In genomic region chr5:41212935-41213334, GRCh38 we compare ENCODE assay signal across 28 cellular contexts. TPM values are rescaled to one million over a fixed set of nuclear protein-coding genes. Genes with fewer than 3 reads are reported as not detected.
"Had no signal": no experiment of that assay in that cellular context is flagged by ENCODE, and none has a peak within 500 bp of the region (broad histone marks: within the 10 kb centered on the region; RNA-seq: fewer than 3 reads in every experiment).

No MANE protein-coding gene starts in this region.

- H3K27me3 Mint-ChIP-seq: activated B cell treated with CpG ODN at 0.5 μM for 24 hours; activated CD4-positive, alpha-beta T cell treated with anti-CD3 and anti-CD28 coated beads, Interleukin-2, amount 10 ng/mL, durations not matched to agents 24 days and 14 days; activated CD8-positive, alpha-beta memory T cell treated with anti-CD3 and anti-CD28 coated beads, Interleukin-2, amount 10 ng/mL, durations not matched to agents 7 days and 5 days; activated naive CD8-positive, alpha-beta T cell treated with anti-CD3 and anti-CD28 coated beads, Interleukin-2, amount 50 U/mL, for 24 hours had no signal

- ATAC-seq: activated CD8-positive, alpha-beta memory T cell treated with anti-CD3 and anti-CD28 coated beads, Interleukin-2, amount 10 ng/mL, durations not matched to agents 7 days and 5 days; activated naive CD4-positive, alpha-beta T cell treated with anti-CD3 and anti-CD28 coated beads, Interleukin-2, amount 50 U/mL, for 72 hours; activated naive CD8-positive, alpha-beta T cell treated with anti-CD3 and anti-CD28 coated beads, Interleukin-2, amount 50 U/mL, for 24 hours; activated T-cell treated with anti-CD3 and anti-CD28 coated beads, Interleukin-2, amount 50 U/mL, for 4 hours; Panc1 had no signal

- H3K27me3 ChIP-seq: brain microvascular endothelial cell, MG63 had no signal

- H3K36me3 Mint-ChIP-seq: activated CD8-positive, alpha-beta memory T cell treated with anti-CD3 and anti-CD28 coated beads, Interleukin-2, amount 10 ng/mL, durations not matched to agents 7 days and 5 days; activated naive CD4-positive, alpha-beta T cell treated with anti-CD3 and anti-CD28 coated beads, Interleukin-2, amount 50 U/mL, for 72 hours had no signal

- H3K36me3 ChIP-seq: brain microvascular endothelial cell, MG63 had no signal

- H3K4me1 Mint-ChIP-seq: activated B cell treated with CpG ODN at 0.5 μM for 24 hours; activated CD4-positive, alpha-beta T cell treated with anti-CD3 and anti-CD28 coated beads, Interleukin-2, amount 10 ng/mL, durations not matched to agents 24 days and 14 days; activated CD8-positive, alpha-beta memory T cell treated with anti-CD3 and anti-CD28 coated beads, Interleukin-2, amount 10 ng/mL, durations not matched to agents 7 days and 5 days; activated naive CD8-positive, alpha-beta T cell treated with anti-CD3 and anti-CD28 coated beads, Interleukin-2, amount 50 U/mL, for 24 hours had no signal

- H3K9me3 ChIP-seq: MG63 had no signal

- DNase-seq: activated B cell treated with CpG ODN at 0.5 μM for 24 hours; activated CD4-positive, alpha-beta T cell treated with anti-CD3 and anti-CD28 coated beads for 1 hour; activated CD4-positive, alpha-beta T cell treated with anti-CD3 and anti-CD28 coated beads, Interleukin-2, amount 10 ng/mL, durations not matched to agents 24 days and 14 days; activated CD4-positive, alpha-beta T cell treated with anti-CD3 and anti-CD28 coated beads, Interleukin-2, amount 50 U/mL, for 48 hours; activated CD8-positive, alpha-beta memory T cell treated with anti-CD3 and anti-CD28 coated beads, Interleukin-2, amount 10 ng/mL, durations not matched to agents 7 days and 5 days; activated effector memory CD4-positive, alpha-beta T cell treated with anti-CD3 and anti-CD28 coated beads, Interleukin-2, amount 50 U/mL, for 16 hours; activated naive CD4-positive, alpha-beta T cell treated with Interleukin-2 at 50 U/mL for 16 hours; activated naive CD8-positive, alpha-beta T cell treated with anti-CD3 and anti-CD28 coated beads, Interleukin-2, amount 50 U/mL, for 24 hours; activated T-cell treated with anti-CD3 and anti-CD28 coated beads, Interleukin-2, amount 50 U/mL, for 4 hours; amygdala; brain microvascular endothelial cell; MG63; MV-4-11; NCI-H1105 treated with DMSO at 0.1 percent for 48 hours; NCI-H1436 treated with DMSO at 0.1 percent for 48 hours; NCI-H187; NCI-H2081; NCI-H510A treated with DMSO at 0.1 percent for 48 hours; NCI-H69; NK-92 treated with Interleukin-12 subunit alpha and Interleukin-12 subunit beta, amount 100 ng/mL, for 24 hours; OCI-M1; SHP77 treated with DMSO at 0.1 percent for 48 hours had no signal

- H3K4me3 Mint-ChIP-seq: activated B cell treated with CpG ODN at 0.5 μM for 24 hours; activated CD4-positive, alpha-beta T cell treated with anti-CD3 and anti-CD28 coated beads, Interleukin-2, amount 10 ng/mL, durations not matched to agents 24 days and 14 days; activated CD8-positive, alpha-beta memory T cell treated with anti-CD3 and anti-CD28 coated beads, Interleukin-2, amount 10 ng/mL, durations not matched to agents 7 days and 5 days; activated naive CD8-positive, alpha-beta T cell treated with anti-CD3 and anti-CD28 coated beads, Interleukin-2, amount 50 U/mL, for 24 hours; activated T-cell treated with anti-CD3 and anti-CD28 coated beads, Interleukin-2, amount 50 U/mL, for 4 hours; T-helper 1 cell treated with Interleukin-12 subunit alpha and Interleukin-12 subunit beta and Interleukin-4 antibody, amounts not matched to agents 30 μg/mL and 1 μg/mL, for 36 hours had no signal

- H3K4me3 ChIP-seq: MG63 had no signal

- H3K9me3 Mint-ChIP-seq: activated CD4-positive, alpha-beta T cell treated with anti-CD3 and anti-CD28 coated beads, Interleukin-2, amount 10 ng/mL, durations not matched to agents 24 days and 14 days; activated naive CD8-positive, alpha-beta T cell treated with anti-CD3 and anti-CD28 coated beads, Interleukin-2, amount 50 U/mL, for 24 hours; activated T-cell treated with anti-CD3 and anti-CD28 coated beads, Interleukin-2, amount 50 U/mL, for 4 hours; T-helper 1 cell treated with Interleukin-12 subunit alpha and Interleukin-12 subunit beta and Interleukin-4 antibody, amounts not matched to agents 30 μg/mL and 1 μg/mL, for 36 hours had no signal

- H3K27ac Mint-ChIP-seq: activated B cell treated with CpG ODN at 0.5 μM for 24 hours; activated CD4-positive, alpha-beta T cell treated with anti-CD3 and anti-CD28 coated beads, Interleukin-2, amount 10 ng/mL, durations not matched to agents 24 days and 14 days; activated CD8-positive, alpha-beta memory T cell treated with anti-CD3 and anti-CD28 coated beads, Interleukin-2, amount 10 ng/mL, durations not matched to agents 7 days and 5 days; activated naive CD4-positive, alpha-beta T cell treated with anti-CD3 and anti-CD28 coated beads, Interleukin-2, amount 50 U/mL, for 72 hours; activated naive CD8-positive, alpha-beta T cell treated with anti-CD3 and anti-CD28 coated beads, Interleukin-2, amount 50 U/mL, for 24 hours; T-helper 1 cell treated with Interleukin-12 subunit alpha and Interleukin-12 subunit beta and Interleukin-4 antibody, amounts not matched to agents 30 μg/mL and 1 μg/mL, for 36 hours had no signal

- H3K27ac ChIP-seq: brain microvascular endothelial cell, RWPE1 had no signal

RNA-seq across cellular contexts. Expression of gene C6, which starts 0.4 kb away (rescaled TPM):
- total RNA-seq: activated B cell treated with CpG ODN at 0.5 μM for 24 hours; activated CD4-positive, alpha-beta T cell treated with anti-CD3 and anti-CD28 coated beads, Interleukin-2, amount 10 ng/mL, durations not matched to agents 24 days and 14 days; activated CD8-positive, alpha-beta memory T cell treated with anti-CD3 and anti-CD28 coated beads, Interleukin-2, amount 10 ng/mL, durations not matched to agents 7 days and 5 days; activated naive CD4-positive, alpha-beta T cell treated with anti-CD3 and anti-CD28 coated beads, Interleukin-2, amount 50 U/mL, for 72 hours; astrocyte; SK-MEL-5 had no signal
